ENCODE assay signal across 8 cellular contexts in genomic region chr13:25901460-25902376, GRCh38.
DNase-seq lines count a peak whose midpoint lies in the region; ATAC-seq and TF ChIP-seq lines count a peak whose summit lies in the region.

No MANE protein-coding gene starts in this region.

- H3K9me3 Mint-ChIP-seq in activated CD8-positive, alpha-beta memory T cell treated with anti-CD3 and anti-CD28 coated beads, Interleukin-2, amount 10 ng/mL, durations not matched to agents 7 days and 5 days (ENCODE audit: low read depth): peaks cover 4% of the 10 kb centered on the region

- no peaks in the 10 kb centered on the region for H3K27me3 ChIP-seq in smooth muscle cell (ENCODE audit: low read depth)

- CTCF ChIA-PET in activated CD8-positive, alpha-beta memory T cell treated with anti-CD3 and anti-CD28 coated beads, Interleukin-2, amount 10 ng/mL, durations not matched to agents 7 days and 5 days (lab: Charles Lee): interaction anchor here (0.9 to 1.3 kb wide), 3 partner anchors 19 to 84 kb away, joined by 3 read pairs; no protein-coding TSS in a partner anchor

- H3K27me3 Mint-ChIP-seq in activated CD8-positive, alpha-beta memory T cell treated with anti-CD3 and anti-CD28 coated beads, Interleukin-2, amount 10 ng/mL, durations not matched to agents 7 days and 5 days: peaks cover 28% of the 10 kb centered on the region

- ATAC-seq in activated CD8-positive, alpha-beta memory T cell treated with anti-CD3 and anti-CD28 coated beads, Interleukin-2, amount 10 ng/mL, durations not matched to agents 7 days and 5 days: peak; percentile 94
- ATAC-seq in HG02588 (IDR thresholded peaks at IDR 0.05; ENCODE audit: unreplicated experiment): peak; percentile 91

- no peak for TF ChIP-seq CTCF in cardiac fibroblast (IDR thresholded peaks at IDR 0.05; ENCODE audit: low read depth, low read length)
- no peak for TF ChIP-seq CTCF in smooth muscle cell (IDR thresholded peaks at IDR 0.05; ENCODE audit: borderline replicate concordance, insufficient read depth, poor library complexity, severe bottlenecking)

- 24% methylated on average over 10 of the region's 10 CpGs for WGBS in smooth muscle cell (ENCODE audit: low lambda C conversion rate)

- H3K4me3 ChIP-seq in cardiac fibroblast (replicated peaks in 1 of 2; ENCODE audit: low read depth in 2 of 2, low read length in 2 of 2) (no peak overlapping the region), smooth muscle cell (no peak overlapping the region)

- peak overlapping the region; percentile 76 for H3K4me2 ChIP-seq in smooth muscle cell

- no peak overlapping the region for H2AFZ ChIP-seq in smooth muscle cell (ENCODE audit: low read depth)

- peak overlapping the region; percentile 55 for H3K27ac ChIP-seq in smooth muscle cell (ENCODE audit: low read depth)

- peaks cover 4% of the 10 kb centered on the region for H3K4me1 ChIP-seq in smooth muscle cell (ENCODE audit: low read depth)

- H3K4me3 Mint-ChIP-seq in activated CD8-positive, alpha-beta memory T cell treated with anti-CD3 and anti-CD28 coated beads, Interleukin-2, amount 10 ng/mL, durations not matched to agents 7 days and 5 days: no peak overlapping the region

- H3F3A ChIP-seq in smooth muscle cell (ENCODE audit: low read depth): no peaks in the 10 kb centered on the region

- DNase-seq in activated CD8-positive, alpha-beta memory T cell treated with anti-CD3 and anti-CD28 coated beads, Interleukin-2, amount 10 ng/mL, durations not matched to agents 7 days and 5 days: peak; percentile 66
- DNase-seq in activated CD8-positive, alpha-beta memory T cell treated with anti-CD3 and anti-CD28 coated beads, Interleukin-2, amount 50 U/mL, for 48 hours: no peak
- DNase-seq in NCI-H510A treated with DMSO at 0.1 percent for 48 hours (lab: John Stamatoyannopoulos, UW): peak; percentile 67
- DNase-seq in cardiac fibroblast (ENCODE audit: low read depth in 2 of 2): peak; percentile 73 to 83
- DNase-seq in smooth muscle cell (lab: John Stamatoyannopoulos, UW; ENCODE audit: unreplicated experiment): no peak
- no peak for DNase-seq in AG20443 (ENCODE audit: low spot score)
- no peak for DNase-seq in hippocampal formation (lab: John Stamatoyannopoulos, UW)

- H3K79me2 ChIP-seq in smooth muscle cell (ENCODE audit: low read depth): no peaks in the 10 kb centered on the region

- peak overlapping the region; percentile 37 for H3K9ac ChIP-seq in smooth muscle cell (ENCODE audit: low read depth)

- H3K36me3 Mint-ChIP-seq in activated CD8-positive, alpha-beta memory T cell treated with anti-CD3 and anti-CD28 coated beads, Interleukin-2, amount 10 ng/mL, durations not matched to agents 7 days and 5 days: peaks cover 5% of the 10 kb centered on the region

- peaks cover 21% of the 10 kb centered on the region for H3K4me1 Mint-ChIP-seq in activated CD8-positive, alpha-beta memory T cell treated with anti-CD3 and anti-CD28 coated beads, Interleukin-2, amount 10 ng/mL, durations not matched to agents 7 days and 5 days

- H3K9me3 ChIP-seq in smooth muscle cell (replicated peaks; ENCODE audit: low read depth): peaks cover 3% of the 10 kb centered on the region

- H3K27ac Mint-ChIP-seq in activated CD8-positive, alpha-beta memory T cell treated with anti-CD3 and anti-CD28 coated beads, Interleukin-2, amount 10 ng/mL, durations not matched to agents 7 days and 5 days: no peak overlapping the region

- H4K20me1 ChIP-seq in smooth muscle cell (ENCODE audit: low read depth): no peaks in the 10 kb centered on the region

- H3K36me3 ChIP-seq in smooth muscle cell (ENCODE audit: low read depth): no peaks in the 10 kb centered on the region

Comparison
In these comparisons a context has a peak if more than half of its experiments do, and no peak if none do; other contexts are left out.
1. DNase-seq: peak in activated CD8-positive, alpha-beta memory T cell treated with anti-CD3 and anti-CD28 coated beads, Interleukin-2, amount 10 ng/mL, durations not matched to agents 7 days and 5 days (single experiment), NCI-H510A treated with DMSO at 0.1 percent for 48 hours (single experiment) and cardiac fibroblast (2 of 2); none in activated CD8-positive, alpha-beta memory T cell treated with anti-CD3 and anti-CD28 coated beads, Interleukin-2, amount 50 U/mL, for 48 hours (single experiment), smooth muscle cell (single experiment), AG20443 (single experiment) and hippocampal formation (0 of 2).